8 cellular contexts compared by ENCODE assay signal in the genomic region with DNA sequence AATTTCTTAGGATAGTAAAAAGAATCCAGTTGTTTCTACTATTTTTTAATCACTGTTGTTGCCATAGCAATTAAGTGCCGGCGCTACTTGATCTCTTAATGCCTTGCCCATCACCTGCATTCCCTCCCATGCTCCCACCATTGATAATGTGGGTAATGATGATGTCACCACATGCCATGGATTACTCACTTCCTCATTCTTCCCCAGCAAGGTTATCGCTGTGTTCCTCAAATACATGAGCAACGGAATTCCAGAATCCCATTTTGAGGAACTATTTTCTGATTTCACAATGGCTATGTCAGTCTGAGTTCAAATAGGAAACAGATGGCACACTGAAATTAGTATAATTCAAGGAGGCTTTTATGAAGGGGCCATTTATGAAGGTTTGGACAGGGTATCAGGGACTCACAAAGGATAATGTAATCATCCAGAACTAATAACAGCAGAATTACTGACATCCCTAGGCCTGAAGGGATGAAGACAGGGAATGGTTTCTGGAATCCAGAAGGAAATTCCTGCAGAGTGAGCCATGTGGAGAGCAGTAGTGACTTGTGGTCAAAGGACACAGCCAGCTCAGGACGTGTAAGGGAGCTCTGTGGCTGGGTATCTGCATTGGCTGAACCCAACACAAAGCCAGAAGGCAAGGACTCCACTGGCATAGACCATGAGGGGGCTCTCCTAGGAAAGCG. TPM values are rescaled to one million over a fixed set of nuclear protein-coding genes. Genes with fewer than 3 reads are reported as not detected.
DNase-seq lines count a peak whose midpoint lies in the region; ATAC-seq, FAIRE-seq and TF ChIP-seq lines count a peak whose summit lies in the region.
"Not testable (repeated sequence)": the region's sequence is repeated elsewhere in the genome, so short reads cannot be mapped to it uniquely, and the experiment has no call there.

No MANE protein-coding gene starts in this region.

- H2AFZ ChIP-seq in H1 (ENCODE audit: low read length) = peak overlapping the region; percentile 84; the same call in 1 of the 2 replicates

- POLR2A ChIA-PET in H1 (lab: Charles Lee; ENCODE audit: partially characterized antibody) = not testable (repeated sequence)

- intact Hi-C loops in left cardiac atrium (cut with DNase I); mucosa of descending colon (cut with DNase I, micrococcal nuclease): not testable (repeated sequence)

- not testable (repeated sequence) for H4K20me1 ChIP-seq in H1 (replicated peaks in 1 of 2; ENCODE audit: control insufficient read depth in 1 of 2, insufficient read depth in 2 of 2, low read length in 2 of 2)

- 0 out of 2 replicates have a peak overlapping the region, but pooled peaks have one; percentile 1 for H2BK12ac ChIP-seq in H1 (ENCODE audit: low read depth, low read length)

- CTCF ChIA-PET in H1 (lab: Charles Lee; ENCODE audit: partially characterized antibody) = not testable (repeated sequence)

- DNase-seq in EH (ENCODE audit: low read depth) (peak; percentile 99), HT-29 (ENCODE audit: low spot score) (peak; percentile 55), NCI-H82 (lab: John Stamatoyannopoulos, UW) (peak; percentile 42), urothelium cell line (ENCODE audit: low spot score) (peak; percentile 74)
- DNase-seq in H1 (ENCODE audit: low read depth in 1 of 2, low spot score in 2 of 2); left cardiac atrium; mucosa of descending colon: not testable (repeated sequence)

- not testable (repeated sequence) for H3K27ac ChIP-seq in H1 (ENCODE audit: low read depth, low read length)

- H2AK5ac ChIP-seq in H1 (ENCODE audit: low read depth, low read length) = not testable (repeated sequence)

- not testable (repeated sequence) for H3K79me2 ChIP-seq in H1 (ENCODE audit: control insufficient read depth in 1 of 2, insufficient read depth in 2 of 2, low read length in 2 of 2)

- ATAC-seq in left cardiac atrium = peak; percentile 36 to 84
- peak; percentile 54 for ATAC-seq in mucosa of descending colon

- H2BK20ac ChIP-seq in H1 (ENCODE audit: low read length) = not testable (repeated sequence)

- not testable (repeated sequence) for H3K14ac ChIP-seq in H1 (ENCODE audit: insufficient read length)

- not testable (repeated sequence) for H3K9ac ChIP-seq in H1 (replicated peaks in 1 of 4; ENCODE audit: extremely low read depth in 1 of 4, low read depth in 3 of 4, low read length in 3 of 4)

- TF ChIP-seq RAD21 in H1 (IDR thresholded peaks at IDR 0.05 in 1 of 2, conservative IDR thresholded peaks at IDR 0.05 in 1 of 2; ENCODE audit: low read depth in 2 of 2, low read length in 2 of 2) = not testable (repeated sequence)

- not testable (repeated sequence) for TF ChIP-seq POLR2A in H1 (IDR thresholded peaks at IDR 0.05; ENCODE audit: control extremely low read depth in 1 of 2, low read depth in 2 of 2, low read length in 2 of 2)

- H3K36me3 ChIP-seq in H1 (ENCODE audit: control insufficient read depth in 2 of 4, insufficient read depth in 4 of 4, low read length in 3 of 4); mucosa of descending colon (ENCODE audit: low read depth): not testable (repeated sequence)

- FAIRE-seq in H1 (lab: Jason Lieb, UNC) (peak; percentile 99), urothelium cell line (lab: Jason Lieb, UNC) (peak; percentile 100)

- H3K56ac ChIP-seq in H1 (replicated peaks; ENCODE audit: insufficient read length, low read depth, low read length) = not testable (repeated sequence)

- TF ChIP-seq EP300 in H1 (IDR thresholded peaks at IDR 0.05; ENCODE audit: borderline replicate concordance in 1 of 2, low read depth in 2 of 2, low read length in 2 of 2) = not testable (repeated sequence)

- H2BK15ac ChIP-seq in H1 (ENCODE audit: low read length) = not testable (repeated sequence)

- H4K91ac ChIP-seq in H1 (replicated peaks; ENCODE audit: insufficient read length, low read length) = not testable (repeated sequence)

- TF ChIP-seq CTCF in WI38 (IDR thresholded peaks at IDR 0.05; ENCODE audit: low read depth, low read length); H1 (IDR thresholded peaks at IDR 0.05; ENCODE audit: control extremely low read depth in 1 of 3, insufficient read depth in 1 of 3, low read depth in 1 of 3, low read length in 3 of 3); mucosa of descending colon (IDR thresholded peaks at IDR 0.05): not testable (repeated sequence)

- not testable (repeated sequence) for H3K23me2 ChIP-seq in H1 (ENCODE audit: low read depth, low read length)

- not testable (repeated sequence) for H3K18ac ChIP-seq in H1 (ENCODE audit: extremely low read depth, low read length)

- 72% methylated on average over 5 of the region's 6 CpGs; no CpG with 5 or more reads in 1 of the 2 experiments for WGBS in H1 (ENCODE audit: extremely low coverage in 1 of 2, insufficient coverage in 1 of 2, insufficient read length in 1 of 2, insufficient replicate concordance in 2 of 2, low coverage in 1 of 2, low lambda C conversion rate in 2 of 2, missing lambda C conversion rate in 1 of 2), 2 experiments

- not testable (repeated sequence) for H3K4me2 ChIP-seq in H1 (ENCODE audit: insufficient read depth in 1 of 2, low read depth in 2 of 2, low read length in 2 of 2)

- H2BK120ac ChIP-seq in H1 (replicated peaks; ENCODE audit: low read depth, low read length) = not testable (repeated sequence)

- H3K27me3 ChIP-seq in H1 (replicated peaks in 1 of 4; ENCODE audit: control insufficient read depth in 3 of 4, extremely low read depth in 1 of 4, insufficient read depth in 3 of 4, low read length in 3 of 4) = not testable (repeated sequence)

- H4K5ac ChIP-seq in H1 (ENCODE audit: insufficient read length, low read depth, low read length) = not testable (repeated sequence)

- not testable (repeated sequence) for H2BK5ac ChIP-seq in H1 (ENCODE audit: low read depth, low read length)

- H3K4me1 ChIP-seq in H1 (replicated peaks in 1 of 4; ENCODE audit: control insufficient read depth in 3 of 4, insufficient read depth in 4 of 4, low read length in 3 of 4); mucosa of descending colon (ENCODE audit: low read depth): not testable (repeated sequence)

- H3K4ac ChIP-seq in H1 (replicated peaks; ENCODE audit: insufficient read length, low read depth, low read length) = not testable (repeated sequence)

- not testable (repeated sequence) for H3K23ac ChIP-seq in H1 (ENCODE audit: insufficient read length)

- not testable (repeated sequence) for H3K9me3 ChIP-seq in H1 (ENCODE audit: insufficient read depth in 2 of 2, low read depth in 1 of 2, low read length in 1 of 2); mucosa of descending colon

- peak overlapping the region; percentile 25 for H3K4me3 ChIP-seq in WI38 (ENCODE audit: low read depth, low read length)
- H3K4me3 ChIP-seq in H1 (ENCODE audit: extremely low read depth in 1 of 4, insufficient read depth in 2 of 4, low read depth in 3 of 4, low read length in 4 of 4); mucosa of descending colon: not testable (repeated sequence)

- H4K8ac ChIP-seq in H1 (ENCODE audit: extremely low read depth, insufficient read depth, low read length) = not testable (repeated sequence)

- not testable (repeated sequence) for H3K79me1 ChIP-seq in H1 (ENCODE audit: low read depth, low read length)

TF ChIP-seq in H1, 55 proteins besides CTCF, POLR2A, EP300 and RAD21:
- 0 out of 2 replicates have a peak, but pooled peaks have one; percentile 13 for TF ChIP-seq TEAD4 (IDR thresholded peaks at IDR 0.05; ENCODE audit: low read depth, low read length)

RNA-seq across cellular contexts. Expression of a gene that starts 18.9 kb away (rescaled TPM):
- total RNA-seq in HT-29 (2014; rRNA removed; shearing (Covaris generic)) = 59.7 and 69.1 TPM in 2 replicates
- 17.0 and 17.7 TPM in 2 replicates for total RNA-seq in H1 (2021; fragmentation: NEBNext Ultra II Directional; extraction: Animal tissue kit (Norgen Biotek cat#: 25700))
- polyA plus RNA-seq in H1 (2011; rRNA removed) = 14.4 and 21.8 TPM in 2 replicates
- polyA plus RNA-seq in H1 (2011; cell fraction: cytosol; rRNA removed) = 19.0 TPM
- 61.7 TPM for polyA plus RNA-seq in H1 (2011; cell fraction: nucleus; rRNA removed)
- 17.4 to 26.8 TPM (median 22.2 TPM) in 4 replicates for polyA plus RNA-seq in H1 (2012, experiment 1 of 2)
- polyA plus RNA-seq in H1 (2012, experiment 2 of 2) = 13.2 TPM
- polyA plus RNA-seq in H1 (2013, experiment 1 of 2) = 9.6 TPM
- polyA plus RNA-seq in H1 (2013, experiment 2 of 2) = 10.0 TPM
- 4.2 and 8.0 TPM in 2 replicates for polyA minus RNA-seq in H1 (2011; rRNA and poly(A)+ RNA removed)
- 10.1 TPM for polyA minus RNA-seq in H1 (2011; cell fraction: cytosol; rRNA and poly(A)+ RNA removed)
- polyA minus RNA-seq in H1 (2011; cell fraction: nucleus; rRNA and poly(A)+ RNA removed) = 19.7 TPM
- 10 to 100 TPM; 24.8 to 29.3 TPM for total RNA-seq in left cardiac atrium
- total RNA-seq in mucosa of descending colon = 10 to 100 TPM; 41.8 to 85.0 (median 79.3) TPM

RNA-seq across cellular contexts. Expression of a gene that starts 58.1 kb away (rescaled TPM):
- 101 and 122 TPM in 2 replicates for total RNA-seq in HT-29 (2014; rRNA removed; shearing (Covaris generic))
- total RNA-seq in H1 (2021; fragmentation: NEBNext Ultra II Directional; extraction: Animal tissue kit (Norgen Biotek cat#: 25700)) = 221 and 231 TPM in 2 replicates
- polyA plus RNA-seq in H1 (2011; rRNA removed) = 136 and 174 TPM in 2 replicates
- polyA plus RNA-seq in H1 (2011; cell fraction: cytosol; rRNA removed) = 128 TPM
- polyA plus RNA-seq in H1 (2011; cell fraction: nucleus; rRNA removed) = 286 TPM
- polyA plus RNA-seq in H1 (2012, experiment 1 of 2) = 142 to 208 TPM (median 171 TPM) in 4 replicates
- polyA plus RNA-seq in H1 (2012, experiment 2 of 2) = 95.7 TPM
- 171 TPM for polyA plus RNA-seq in H1 (2013, experiment 1 of 2)
- 161 TPM for polyA plus RNA-seq in H1 (2013, experiment 2 of 2)
- 365 and 371 TPM in 2 replicates for polyA minus RNA-seq in H1 (2011; rRNA and poly(A)+ RNA removed)
- polyA minus RNA-seq in H1 (2011; cell fraction: cytosol; rRNA and poly(A)+ RNA removed) = 155 TPM
- 141 TPM for polyA minus RNA-seq in H1 (2011; cell fraction: nucleus; rRNA and poly(A)+ RNA removed)
- total RNA-seq in left cardiac atrium = 10 to 100 TPM; 37.4 to 63.1 TPM
- 100 to 1,000 TPM; 355 to 752 (median 384) TPM for total RNA-seq in mucosa of descending colon
